In the genomic region with DNA sequence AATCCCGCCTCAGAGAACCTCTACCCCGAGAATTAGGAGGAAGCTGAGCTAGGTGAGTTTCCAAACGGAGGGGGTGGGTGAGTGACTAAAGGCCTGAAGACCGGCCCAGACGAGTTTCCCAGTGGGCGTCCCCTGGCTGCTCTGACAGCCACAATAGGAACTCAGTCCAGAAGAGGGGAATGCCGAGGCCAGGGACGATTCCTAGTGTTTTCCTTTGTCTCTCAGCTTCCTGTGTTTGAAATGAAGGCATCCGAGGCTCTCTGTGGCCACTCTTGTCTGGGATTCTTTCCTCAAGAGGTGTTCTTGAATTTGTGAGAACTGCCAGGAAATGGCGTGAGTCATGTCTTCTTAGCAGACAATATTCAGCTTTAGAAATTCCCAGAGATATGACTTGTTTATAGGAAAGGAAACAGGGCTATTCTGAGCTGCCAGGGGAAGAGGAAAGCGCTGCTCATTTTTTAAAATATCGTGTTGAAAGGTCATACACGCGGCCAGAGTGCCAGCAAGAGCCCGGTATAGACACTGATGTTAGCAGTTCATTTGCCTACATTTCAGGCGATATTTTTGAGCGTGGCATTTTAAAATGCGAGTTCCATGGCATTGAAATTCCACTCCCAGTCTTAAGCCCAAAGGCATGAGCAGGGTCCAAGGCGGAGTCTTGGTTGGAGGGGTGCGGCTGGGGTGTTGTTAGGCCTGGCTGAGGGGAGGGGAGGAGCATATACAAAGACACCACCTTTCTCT, we compare ENCODE assay signal across 8 cellular contexts.
DNase-seq lines count a peak whose midpoint lies in the region; ATAC-seq, FAIRE-seq and TF ChIP-seq lines count a peak whose summit lies in the region.

No MANE protein-coding gene starts in this region.

- CTCF ChIA-PET in activated B cell treated with CpG ODN at 0.5 μM for 24 hours (lab: Charles Lee): interaction anchor here (0.9 kb wide), 1 partner anchor 18 kb away, joined by 4 read pairs; no protein-coding TSS in a partner anchor

- H3K27ac ChIP-seq in esophagus muscularis mucosa (replicated peaks in 1 of 4): peak overlapping the region; percentile 77 to 87 (median 82)

- H3K36me3 Mint-ChIP-seq in activated B cell treated with CpG ODN at 0.5 μM for 24 hours (ENCODE audit: low read depth) (no peaks in the 10 kb centered on the region), nephron (ENCODE audit: low read depth) (no peaks in the 10 kb centered on the region)

- DNase-seq in activated B cell treated with CpG ODN at 0.5 μM for 24 hours (no peak), esophagus muscularis mucosa (ENCODE audit: extremely low spot score) (no peak), urothelium cell line (ENCODE audit: low spot score) (peak; percentile 83)
- DNase-seq in activated CD4-positive, CD25-positive, alpha-beta regulatory T cell (lab: John Stamatoyannopoulos, UW): no peak

- peaks cover 20 to 34% (median 25%) of the 10 kb centered on the region in 4 donors for H3K4me1 ChIP-seq in esophagus muscularis mucosa

- no peaks in the 10 kb centered on the region for H3K27me3 Mint-ChIP-seq in activated B cell treated with CpG ODN at 0.5 μM for 24 hours
- H3K27me3 Mint-ChIP-seq in nephron (ENCODE audit: low read depth): no peaks in the 10 kb centered on the region

- intact Hi-C loops in activated B cell treated with CpG ODN at 0.5 μM for 24 hours (cut with micrococcal nuclease) (no loop called here), esophagus muscularis mucosa (cut with DNase I) (loop anchor here (5.0 to 10.0 kb wide), 4 partner anchors 70 to 168 kb away; a partner anchor contains a TSS)

- no peaks in the 10 kb centered on the region for H3K9me3 Mint-ChIP-seq in activated B cell treated with CpG ODN at 0.5 μM for 24 hours
- no peaks in the 10 kb centered on the region for H3K9me3 Mint-ChIP-seq in nephron

- POLR2A ChIA-PET in activated B cell treated with CpG ODN at 0.5 μM for 24 hours (lab: Charles Lee): interaction anchor here (1.7 kb wide), 1 partner anchor 168 kb away, joined by 9 read pairs; a partner anchor contains a TSS

- no peak for TF ChIP-seq POLR2A in esophagus muscularis mucosa (IDR thresholded peaks at IDR 0.05; ENCODE audit: low read depth)

- 25% methylated on average over 20 of the region's 20 CpGs for WGBS in esophagus muscularis mucosa

- H3K4me1 Mint-ChIP-seq in activated B cell treated with CpG ODN at 0.5 μM for 24 hours (peaks cover 48% of the 10 kb centered on the region), nephron (peaks cover 22% of the 10 kb centered on the region)

- no peaks in the 10 kb centered on the region for H3K9me3 ChIP-seq in esophagus muscularis mucosa

- no peak for FAIRE-seq in urothelium cell line (lab: Jason Lieb, UNC)

- H3K36me3 ChIP-seq in esophagus muscularis mucosa: no peaks in the 10 kb centered on the region

- TF ChIP-seq CTCF in activated B cell treated with CpG ODN at 0.5 μM for 24 hours (IDR thresholded peaks at IDR 0.05): no peak
- no peak for TF ChIP-seq CTCF in esophagus muscularis mucosa (IDR thresholded peaks at IDR 0.05)
- TF ChIP-seq CTCF in nephron (IDR thresholded peaks at IDR 0.05; ENCODE audit: unreplicated experiment in 3 of 3): no peak

- peak overlapping the region; percentile 22 to 47 (median 38) for H3K4me3 ChIP-seq in esophagus muscularis mucosa

- peak; percentile 85 for TF ChIP-seq EP300 in esophagus muscularis mucosa (IDR thresholded peaks at IDR 0.05)

- H3K4me3 Mint-ChIP-seq in activated B cell treated with CpG ODN at 0.5 μM for 24 hours (peak overlapping the region; percentile 57), nephron (peak overlapping the region; percentile 29 to 65 (median 42))

- no peaks in the 10 kb centered on the region for H3K27me3 ChIP-seq in esophagus muscularis mucosa

- peak; percentile 45 for ATAC-seq in GM19023 (IDR thresholded peaks at IDR 0.05; ENCODE audit: unreplicated experiment)
- ATAC-seq in HG03095 (IDR thresholded peaks at IDR 0.05; ENCODE audit: unreplicated experiment): peak; percentile 21
- peak; percentile 43 for ATAC-seq in activated B cell treated with CpG ODN at 0.5 μM for 24 hours (ENCODE audit: low read depth)
- no peak for ATAC-seq in GM21526 (IDR thresholded peaks at IDR 0.05; ENCODE audit: low FRiP score, unreplicated experiment)

- H3K27ac Mint-ChIP-seq in activated B cell treated with CpG ODN at 0.5 μM for 24 hours: peak overlapping the region; percentile 68
- H3K27ac Mint-ChIP-seq in nephron: peak overlapping the region; percentile 39 to 87 (median 81)
